8 cellular contexts compared by ENCODE assay signal in genomic region chr12:132904718-132905328, GRCh38. TPM values are rescaled to one million over a fixed set of nuclear protein-coding genes. Genes with fewer than 3 reads are reported as not detected.
A peak's percentile ranks its signal among the peaks of the same experiment; 100 is the strongest.
DNase-seq lines count a peak whose midpoint lies in the region; ATAC-seq and TF ChIP-seq lines count a peak whose summit lies in the region.

No MANE protein-coding gene starts in this region.

- peak overlapping the region; percentile 77 for H3K4me3 Mint-ChIP-seq in CD4-positive, alpha-beta T cell

- peak; percentile 83 to 94 (median 90) for DNase-seq in CD4-positive, alpha-beta T cell
- DNase-seq in T-helper 2 cell (peak; percentile 76 to 84 (median 80)), anterior cingulate cortex (lab: John Stamatoyannopoulos, UW) (peak in 50 of 58 donors; percentile 4 to 78 (median 41)), iPS-NIHi7 (ENCODE audit: extremely low spot score) (peak; percentile 89), A172 (ENCODE audit: low spot score) (no peak)
- DNase-seq in stimulated activated CD4-positive, alpha-beta T cell treated with anti-CD3 and anti-CD28 coated beads, Interleukin-15, amount 100 ng/mL, for 24 hours = peak; percentile 93

- peak; percentile 30 for ATAC-seq in CD4-positive, alpha-beta T cell (ENCODE audit: poor library complexity)
- ATAC-seq in HG02588 (IDR thresholded peaks at IDR 0.05; ENCODE audit: unreplicated experiment) (no peak), HG03432 (IDR thresholded peaks at IDR 0.05; ENCODE audit: unreplicated experiment) (no peak)

- peak; percentile 98 for TF ChIP-seq CTCF in CD4-positive, alpha-beta T cell (IDR thresholded peaks at IDR 0.05)

- H3K27ac ChIP-seq in CD4-positive, alpha-beta T cell (ENCODE audit: low read depth, low read length) = no peak overlapping the region

- no peaks in the 10 kb centered on the region for H3K27me3 Mint-ChIP-seq in CD4-positive, alpha-beta T cell

- H3K36me3 Mint-ChIP-seq in CD4-positive, alpha-beta T cell (ENCODE audit: low read depth) = peaks cover 10% of the 10 kb centered on the region

- no peaks in the 10 kb centered on the region for H3K9me3 ChIP-seq in CD4-positive, alpha-beta T cell (ENCODE audit: control insufficient read depth, low read length)

- POLR2A ChIA-PET in CD4-positive, alpha-beta T cell (lab: Charles Lee) = interaction anchor here (0.6 to 2.3 kb wide), 13 partner anchors 17 to 143 kb away, joined by 3 to 21 read pairs (median 5); partner anchors contain the start of genes CHFR, GOLGA3 and ZNF26

- peaks cover 19% of the 10 kb centered on the region for H3K4me1 Mint-ChIP-seq in CD4-positive, alpha-beta T cell (ENCODE audit: low read depth)

- intact Hi-C loops in CD4-positive, alpha-beta T cell (cut with DNase I, micrococcal nuclease) = loop anchor here (1.0 to 5.0 kb wide), 8 partner anchors 16 to 193 kb away; partner anchors contain the start of genes CHFR (in 1 of the 2), GOLGA3 (in 1 of the 2) and PGAM5 (in 1 of the 2)

- no peaks in the 10 kb centered on the region for H3K9me3 Mint-ChIP-seq in CD4-positive, alpha-beta T cell

- peak overlapping the region; percentile 75 for H3K27ac Mint-ChIP-seq in CD4-positive, alpha-beta T cell

- CTCF ChIA-PET in CD4-positive, alpha-beta T cell (lab: Charles Lee) = interaction anchor here (0.6 to 1.8 kb wide), 17 partner anchors 11 to 175 kb away, joined by 3 to 11 read pairs (median 4); partner anchors contain the start of genes CHFR, GOLGA3 and ZNF26

- H3K27me3 ChIP-seq in CD4-positive, alpha-beta T cell (ENCODE audit: control insufficient read depth, insufficient read depth, low read length) = no peaks in the 10 kb centered on the region

RNA-seq across cellular contexts. Expression of gene CHFR, which starts 17.4 kb away (rescaled TPM):
- total RNA-seq in CD4-positive, alpha-beta T cell = 10 to 100 TPM; 75.1 to 85.6 TPM
- 11.3 and 13.5 TPM in 2 replicates for total RNA-seq in A172 (2014; rRNA removed; shearing (Covaris generic))

RNA-seq across cellular contexts. Expression of gene ZNF605, which starts 51.3 kb away (rescaled TPM):
- total RNA-seq in CD4-positive, alpha-beta T cell = 1 to 10 TPM; 5.3 to 5.8 TPM
- 2.9 and 4.0 TPM in 2 replicates for total RNA-seq in A172 (2014; rRNA removed; shearing (Covaris generic))
